In genomic region chr18:48227206-48227605, GRCh38 we compare ENCODE assay signal across 14 cellular contexts.
DNase-seq lines count a peak whose midpoint lies in the region; ATAC-seq and TF ChIP-seq lines count a peak whose summit lies in the region.
"Had no signal": no experiment of that assay in that cellular context is flagged by ENCODE, and none has a peak within 500 bp of the region (broad histone marks: within the 10 kb centered on the region; RNA-seq: fewer than 3 reads in every experiment).

No MANE protein-coding gene starts in this region.

- POLR2A ChIA-PET in CD4-positive, alpha-beta memory T cell (lab: Charles Lee; ENCODE audit: partially characterized antibody), result no interaction called here
- POLR2A ChIA-PET in PC-9 (lab: Charles Lee; ENCODE audit: unreplicated experiment), result interaction anchor here (0.7 kb wide), 1 partner anchor 189 kb away, joined by 4 read pairs; no protein-coding TSS in a partner anchor

- peak overlapping the region; percentile 60; the same call in 1 of the 2 replicates for H3K4me2 ChIP-seq in PC-9
- H3K4me2 ChIP-seq: hepatocyte had no signal

- H3K4me1 Mint-ChIP-seq in CD4-positive, alpha-beta memory T cell, result peaks cover 8 to 23% (median 14%) of the 10 kb centered on the region in 4 donors

- no peak overlapping the region for H3K27ac ChIP-seq in CD4-positive, alpha-beta memory T cell (ENCODE audit: low read depth, low read length)
- H3K27ac ChIP-seq in PC-9 (peak overlapping the region; percentile 56), breast epithelium (peak overlapping the region; percentile 35 to 84)
- H3K27ac ChIP-seq: hepatocyte, VCaP had no signal

- H3K79me2 ChIP-seq in PC-9 (ENCODE audit: low read depth), result no peaks in the 10 kb centered on the region
- H3K79me2 ChIP-seq: hepatocyte had no signal

- no peaks in the 10 kb centered on the region for H3K9me3 ChIP-seq in CD4-positive, alpha-beta memory T cell (ENCODE audit: control insufficient read depth in 1 of 2, low read length in 2 of 2)
- H3K9me3 ChIP-seq in PC-9 (ENCODE audit: insufficient read depth, low read depth), result no peaks in the 10 kb centered on the region
- H3K9me3 ChIP-seq in breast epithelium, result no peaks in the 10 kb centered on the region
- H3K9me3 ChIP-seq: suprapubic skin had no signal

- H3K4me3 ChIP-seq in CD4-positive, alpha-beta memory T cell (ENCODE audit: low read length in 2 of 2), result no peak overlapping the region
- H3K4me3 ChIP-seq in PC-9, result no peak overlapping the region
- no peak overlapping the region for H3K4me3 ChIP-seq in breast epithelium
- H3K4me3 ChIP-seq: BLaER1 treated with 17β-estradiol and CSF1 and Interleukin-3, amounts not matched to agents 10 nM and 100 nM; hepatocyte; suprapubic skin had no signal

- H3K27me3 Mint-ChIP-seq in CD4-positive, alpha-beta memory T cell, result no peaks in the 10 kb centered on the region

- H3K9me3 Mint-ChIP-seq in CD4-positive, alpha-beta memory T cell, result peaks cover 0 to 1% (median 0%) of the 10 kb centered on the region in 8 donors

- H4K20me1 ChIP-seq in PC-9 (ENCODE audit: insufficient read depth), result 0 out of 2 replicates have a peak, but pooled peaks cover 3% of the 10 kb centered on the region
- H4K20me1 ChIP-seq: BLaER1 treated with 17β-estradiol and CSF1 and Interleukin-3, amounts not matched to agents 10 nM and 100 nM had no signal

- peak overlapping the region in 6 of 8 donors; percentile 18 to 67 (median 54) for H3K4me3 Mint-ChIP-seq in CD4-positive, alpha-beta memory T cell

- H3K27me3 ChIP-seq in CD4-positive, alpha-beta memory T cell (ENCODE audit: insufficient read depth, low read length), result no peaks in the 10 kb centered on the region
- H3K27me3 ChIP-seq in PC-9 (ENCODE audit: insufficient read depth, low read depth) (peaks cover 3% of the 10 kb centered on the region; the same call in 1 of the 2 replicates), breast epithelium (no peaks in the 10 kb centered on the region)
- H3K27me3 ChIP-seq: BLaER1 treated with 17β-estradiol and CSF1 and Interleukin-3, amounts not matched to agents 10 nM and 100 nM; hepatocyte; suprapubic skin had no signal

- no peaks in the 10 kb centered on the region for H3K36me3 ChIP-seq in CD4-positive, alpha-beta memory T cell (ENCODE audit: insufficient read depth, low read length)
- H3K36me3 ChIP-seq in PC-9 (ENCODE audit: low read depth) (no peaks in the 10 kb centered on the region), breast epithelium (no peaks in the 10 kb centered on the region)
- H3K36me3 ChIP-seq: BLaER1 treated with 17β-estradiol and CSF1 and Interleukin-3, amounts not matched to agents 10 nM and 100 nM; suprapubic skin had no signal

- no peak for ATAC-seq in HG02885 (IDR thresholded peaks at IDR 0.05; ENCODE audit: poor library complexity, unreplicated experiment)

- intact Hi-C loops in CD4-positive, alpha-beta memory T cell (cut with micrococcal nuclease), result no loop called here
- intact Hi-C loops in PC-9 (cut with micrococcal nuclease; ENCODE audit: unreplicated experiment), result loop anchor here (5.0 kb wide), 2 partner anchors 195 to 435 kb away; no protein-coding TSS in a partner anchor
- intact Hi-C loops in breast epithelium (cut with DNase I; ENCODE audit: low total_unique reads), result no loop called here

- H2AFZ ChIP-seq in PC-9, result no peak overlapping the region
- H2AFZ ChIP-seq: hepatocyte had no signal

- no peak for TF ChIP-seq POLR2A in breast epithelium (IDR thresholded peaks at IDR 0.05)

- TF ChIP-seq CTCF in PC-9 (conservative IDR thresholded peaks at IDR 0.05) (no peak), breast epithelium (IDR thresholded peaks at IDR 0.05) (no peak), GM10266 (IDR thresholded peaks at IDR 0.05; ENCODE audit: control insufficient read depth, insufficient read depth, low read depth, missing control alignments) (no peak)

- no TSS peak for BruUV-seq in PC-9 (replicated peaks; lab: Mats Ljungman, UMichigan)

- H3K27ac Mint-ChIP-seq in CD4-positive, alpha-beta memory T cell, result peak overlapping the region in 4 of 7 donors; percentile 6 to 88 (median 54)

- no peaks in the 10 kb centered on the region for H3K9me2 ChIP-seq in PC-9 (ENCODE audit: insufficient read depth)

- H3K36me3 Mint-ChIP-seq in CD4-positive, alpha-beta memory T cell, result no peaks in the 10 kb centered on the region

- H3F3A ChIP-seq in PC-9 (ENCODE audit: insufficient read depth, low read depth), result peaks cover 29% of the 10 kb centered on the region

- peak in 1 of 5 donors; percentile 37 for DNase-seq in CD4-positive, alpha-beta memory T cell
- DNase-seq in H4 (ENCODE audit: low spot score) (peak; percentile 38), PC-9 (peak; percentile 60 to 97), breast epithelium (ENCODE audit: low spot score in 2 of 2) (no peak), HK-2 (ENCODE audit: unreplicated experiment) (no peak), GM10266 (ENCODE audit: extremely low spot score) (no peak), GM19240 (ENCODE audit: insufficient read length, low spot score) (no peak)
- DNase-seq: NCI-H1930, OCI-M1 had no signal

- peaks cover 28% of the 10 kb centered on the region for H3K4me1 ChIP-seq in CD4-positive, alpha-beta memory T cell (ENCODE audit: insufficient read depth, low read length)
- peaks cover 50% of the 10 kb centered on the region for H3K4me1 ChIP-seq in PC-9 (replicated peaks; ENCODE audit: insufficient read depth)
- peaks cover 20 to 23% of the 10 kb centered on the region in 2 donors for H3K4me1 ChIP-seq in breast epithelium

- CTCF ChIA-PET in CD4-positive, alpha-beta memory T cell (lab: Charles Lee; ENCODE audit: partially characterized antibody), result no interaction called here
- CTCF ChIA-PET in PC-9 (lab: Charles Lee), result interaction anchor here (0.6 to 0.7 kb wide), 2 partner anchors 58 to 105 kb away, joined by 3 to 5 read pairs; no protein-coding TSS in a partner anchor

Comparison
In these comparisons a context has a peak if more than half of its experiments do, and no peak if none do; other contexts are left out.
1. DNase-seq: peak in H4 (single experiment) and PC-9 (2 of 2); none in breast epithelium (0 of 2), HK-2 (single experiment), GM10266 (single experiment) and GM19240 (single experiment).